8 cellular contexts compared by ENCODE assay signal in genomic region chr19:56508282-56508778, GRCh38. TPM values are rescaled to one million over a fixed set of nuclear protein-coding genes. Genes with fewer than 3 reads are reported as not detected.
DNase-seq lines count a peak whose midpoint lies in the region; ATAC-seq and TF ChIP-seq lines count a peak whose summit lies in the region.

No MANE protein-coding gene starts in this region.

- no peaks in the 10 kb centered on the region for H4K20me1 ChIP-seq in GM23248 (ENCODE audit: insufficient read depth)

- no peak for ATAC-seq in GM18520 (IDR thresholded peaks at IDR 0.05; ENCODE audit: unreplicated experiment)
- no peak for ATAC-seq in GM19397 (IDR thresholded peaks at IDR 0.05; ENCODE audit: unreplicated experiment)

- H3K27ac ChIP-seq in GM23248 (peak overlapping the region; percentile 96), iPS-20b (ENCODE audit: low read length) (no peak overlapping the region), spleen (peak overlapping the region in 7 of 8 donors; percentile 93 to 98 (median 94))

- no peaks in the 10 kb centered on the region for H3F3A ChIP-seq in GM23248 (ENCODE audit: insufficient read depth)

- no peak for DNase-seq in GM23248
- no peak for DNase-seq in adipocyte (ENCODE audit: low read depth)
- DNase-seq in spleen, result no peak
- DNase-seq in DMS153 (lab: John Stamatoyannopoulos, UW), result no peak
- DNase-seq in activated CD4-positive, alpha-beta T cell treated with anti-CD3 and anti-CD28 coated beads for 48 hours, result no peak

- no peaks in the 10 kb centered on the region for H3K79me2 ChIP-seq in GM23248 (ENCODE audit: insufficient read depth)

- in situ Hi-C loops in GM23248 (cut with MboI), result no loop called here

- peak overlapping the region; percentile 98 for H3K4me2 ChIP-seq in GM23248 (ENCODE audit: unreplicated experiment)

- intact Hi-C loops in spleen (cut with DNase I; ENCODE audit: low total_unique reads), result no loop called here

- H3K36me3 ChIP-seq in GM23248 (ENCODE audit: low read depth) (0 out of 2 replicates have a peak, but pooled peaks cover 8% of the 10 kb centered on the region), adipocyte (ENCODE audit: control insufficient read depth, insufficient read depth, low read length, severe bottlenecking) (peaks cover 15% of the 10 kb centered on the region), iPS-20b (ENCODE audit: insufficient read depth, low read depth, low read length) (no peaks in the 10 kb centered on the region), spleen (peaks cover 0 to 13% (median 0%) of the 10 kb centered on the region in 6 donors)

- H3K4me3 ChIP-seq in GM23248 (peak overlapping the region; percentile 86), adipocyte (ENCODE audit: low read length) (peak overlapping the region; percentile 90), iPS-20b (ENCODE audit: low read length) (peak overlapping the region; percentile 14; the same call in 1 of the 2 replicates), spleen (peak overlapping the region; percentile 37 to 79 (median 52))

- WGBS in GM23248 (ENCODE audit: low coverage in 1 of 2, low lambda C conversion rate in 2 of 2, missing lambda C conversion rate in 2 of 2), 2 experiments, result 1% methylated on average over 17 of the region's 17 CpGs
- WGBS in spleen, 5 donors, result 5 to 10% (median 9%) methylated on average over 17 of the region's 17 CpGs

- no peak for TF ChIP-seq CTCF in spleen (IDR thresholded peaks at IDR 0.05 in 8 of 11, conservative IDR thresholded peaks at IDR 0.05 in 3 of 11)

- no peak for TF ChIP-seq POLR2A in spleen (IDR thresholded peaks at IDR 0.05)

- peak overlapping the region; percentile 96 for H3K9ac ChIP-seq in GM23248
- peak overlapping the region; percentile 93 for H3K9ac ChIP-seq in adipocyte (ENCODE audit: low read length)
- no peak overlapping the region for H3K9ac ChIP-seq in iPS-20b (ENCODE audit: low read depth, low read length)

- H3K4me1 ChIP-seq in GM23248 (ENCODE audit: insufficient read depth) (no peaks in the 10 kb centered on the region), adipocyte (ENCODE audit: control insufficient read depth, insufficient read depth, low read length) (peaks cover 14% of the 10 kb centered on the region), iPS-20b (ENCODE audit: insufficient read depth, low read length) (no peaks in the 10 kb centered on the region), spleen (peaks cover 0 to 15% (median 12%) of the 10 kb centered on the region in 6 donors)

- no peaks in the 10 kb centered on the region for H3K9me2 ChIP-seq in GM23248 (ENCODE audit: insufficient read depth)

- H3K27me3 ChIP-seq in GM23248 (replicated peaks; ENCODE audit: insufficient read depth) (no peaks in the 10 kb centered on the region), adipocyte (replicated peaks; ENCODE audit: control insufficient read depth, insufficient read depth, low read length) (no peaks in the 10 kb centered on the region), iPS-20b (ENCODE audit: insufficient read depth, low read length) (no peaks in the 10 kb centered on the region), spleen (replicated peaks in 1 of 7) (peaks cover 0 to 4% (median 0%) of the 10 kb centered on the region in 7 donors)

- peak overlapping the region; percentile 97 for H2AFZ ChIP-seq in GM23248

- H3K9me3 ChIP-seq in GM23248 (ENCODE audit: low read depth) (no peaks in the 10 kb centered on the region), adipocyte (ENCODE audit: control insufficient read depth, low read length) (peaks cover 21% of the 10 kb centered on the region), iPS-20b (ENCODE audit: insufficient read depth, low read depth, low read length) (peaks cover 92% of the 10 kb centered on the region), spleen (peaks cover 4 to 99% (median 75%) of the 10 kb centered on the region in 8 donors)

RNA-seq across cellular contexts. Expression of gene ZNF471, which starts 0.7 kb away (rescaled TPM):
- 4.7 and 6.1 TPM in 2 replicates for total RNA-seq in GM23248 (2014; rRNA removed; shearing (Covaris generic))
- polyA plus RNA-seq in GM23248 (2016; fragmentation: Nextera tagmentation; extraction: Ambion mirVana) (3.4 and 3.6 TPM in 2 replicates), spleen (1 to 10 TPM in 2 of 3 donors, under 1 TPM in 1; 0.97 to 1.4 (median 1.0) TPM)
- 1 to 10 TPM; 1.3 to 9.0 (median 3.3) TPM for total RNA-seq in spleen

RNA-seq across cellular contexts. Expression of gene ZFP28, which starts 30.4 kb away (rescaled TPM):
- 5.1 and 5.6 TPM in 2 replicates for total RNA-seq in GM23248 (2014; rRNA removed; shearing (Covaris generic))
- polyA plus RNA-seq in GM23248 (2016; fragmentation: Nextera tagmentation; extraction: Ambion mirVana) (5.8 and 7.1 TPM in 2 replicates), spleen (1 to 10 TPM; 2.0 to 2.7 (median 2.6) TPM)
- total RNA-seq in spleen, result 1 to 10 TPM; 4.7 to 8.1 (median 5.5) TPM

RNA-seq across cellular contexts. Expression of gene ZNF667, which starts 31.2 kb away (rescaled TPM):
- total RNA-seq in GM23248 (2014; rRNA removed; shearing (Covaris generic)), result 5.3 and 5.6 TPM in 2 replicates
- polyA plus RNA-seq in GM23248 (2016; fragmentation: Nextera tagmentation; extraction: Ambion mirVana), result 8.4 and 9.2 TPM in 2 replicates
- 1 to 10 TPM; 2.2 to 6.6 (median 3.3) TPM for total RNA-seq in spleen
- 1 to 10 TPM; 1.4 to 2.6 (median 1.9) TPM for polyA plus RNA-seq in spleen

RNA-seq across cellular contexts. Expression of gene ZNF470, which starts 58.9 kb away (rescaled TPM):
- total RNA-seq in GM23248 (2014; rRNA removed; shearing (Covaris generic)), result 3.5 and 5.8 TPM in 2 replicates
- polyA plus RNA-seq in GM23248 (2016; fragmentation: Nextera tagmentation; extraction: Ambion mirVana), result 3.4 and 3.5 TPM in 2 replicates
- 1 to 10 TPM; 2.6 to 6.1 (median 3.9) TPM for total RNA-seq in spleen
- polyA plus RNA-seq in spleen, result 1 to 10 TPM; 2.5 to 3.7 (median 2.7) TPM

Comparison
In these comparisons a context has a peak if more than half of its experiments do, and no peak if none do; other contexts are left out.
1. H3K4me3 ChIP-seq: peak in every context shown above with its lines; median percentile 90 in adipocyte; 86 in GM23248; 52 in spleen; 14 in iPS-20b.